Comparison of ENCODE assay signal across 12 cellular contexts in genomic region chr12:53386381-53386780, GRCh38. TPM values are rescaled to one million over a fixed set of nuclear protein-coding genes. Genes with fewer than 3 reads are reported as not detected.
DNase-seq lines count a peak whose midpoint lies in the region; ATAC-seq, FAIRE-seq and TF ChIP-seq lines count a peak whose summit lies in the region.
"Not testable (repeated sequence)": the region's sequence is repeated elsewhere in the genome, so short reads cannot be mapped to it uniquely, and the experiment has no call there.
"Had no signal": no experiment of that assay in that cellular context is flagged by ENCODE, and none has a peak within 500 bp of the region (broad histone marks: within the 10 kb centered on the region; RNA-seq: fewer than 3 reads in every experiment).

No MANE protein-coding gene starts in this region.

- H3K4me2 ChIP-seq in PC-3 (ENCODE audit: low read length) (peak overlapping the region; percentile 84), astrocyte (ENCODE audit: low read length) (peak overlapping the region; percentile 48)

- not testable (repeated sequence) for DNase-seq in CD8-positive, alpha-beta T cell; PC-3; activated CD8-positive, alpha-beta T cell treated with anti-CD3 and anti-CD28 coated beads for 36 hours; astrocyte (ENCODE audit: low read depth); epithelial cell of prostate (ENCODE audit: low read depth, low spot score); progenitor cell of endocrine pancreas (ENCODE audit: low spot score, unreplicated experiment)
- DNase-seq in mesenteric fat pad (ENCODE audit: low spot score) = peak; percentile 1
- peak in 1 of 2 donors; percentile 45 for DNase-seq in tibial artery

- not testable (repeated sequence) for H3K9me3 ChIP-seq in CD8-positive, alpha-beta T cell (ENCODE audit: low read length); PC-3 (ENCODE audit: low read length); astrocyte (ENCODE audit: insufficient read depth, low read depth, low read length); tibial artery

- peaks cover 83% of the 10 kb centered on the region for H3K4me1 ChIP-seq in CD8-positive, alpha-beta T cell (ENCODE audit: insufficient read depth, low read length)
- H3K4me1 ChIP-seq in PC-3 (ENCODE audit: insufficient read depth, low read length) (peaks cover 56% of the 10 kb centered on the region), astrocyte (ENCODE audit: insufficient read depth, low read length) (peaks cover 29% of the 10 kb centered on the region), tibial artery (peaks cover 0 to 100% (median 78%) of the 10 kb centered on the region in 4 donors)

- not testable (repeated sequence) for H3K4me3 ChIP-seq in CD8-positive, alpha-beta T cell (ENCODE audit: low read depth, low read length); astrocyte (ENCODE audit: insufficient read depth, low read depth, low read length)
- H3K4me3 ChIP-seq in PC-3 (ENCODE audit: low read length) = peak overlapping the region; percentile 65
- H3K4me3 ChIP-seq in tibial artery = peak overlapping the region; percentile 9 to 75

- H3K4me3 Mint-ChIP-seq in CD8-positive, alpha-beta T cell = peak overlapping the region; percentile 73
- peak overlapping the region; percentile 52 for H3K4me3 Mint-ChIP-seq in activated CD8-positive, alpha-beta T cell treated with anti-CD3 and anti-CD28 coated beads for 36 hours
- H3K4me3 Mint-ChIP-seq in astrocyte (ENCODE audit: unreplicated experiment) (peak overlapping the region; percentile 82), progenitor cell of endocrine pancreas (ENCODE audit: low read depth) (peak overlapping the region; percentile 53)

- H2AFZ ChIP-seq in PC-3 (ENCODE audit: low read length); astrocyte (ENCODE audit: low read depth, low read length): not testable (repeated sequence)

- H3K4me1 Mint-ChIP-seq in CD8-positive, alpha-beta T cell (ENCODE audit: low read depth) = peaks cover 78% of the 10 kb centered on the region
- H3K4me1 Mint-ChIP-seq in activated CD8-positive, alpha-beta T cell treated with anti-CD3 and anti-CD28 coated beads for 36 hours (ENCODE audit: low read depth) = peaks cover 73% of the 10 kb centered on the region
- H3K4me1 Mint-ChIP-seq in astrocyte (ENCODE audit: low read depth, unreplicated experiment) = peaks cover 46% of the 10 kb centered on the region
- peaks cover 50% of the 10 kb centered on the region for H3K4me1 Mint-ChIP-seq in progenitor cell of endocrine pancreas (ENCODE audit: low read depth)

- not testable (repeated sequence) for FAIRE-seq in astrocyte (lab: Jason Lieb, UNC)

- H3K79me2 ChIP-seq in PC-3 (ENCODE audit: low read length) (peaks cover 97% of the 10 kb centered on the region), astrocyte (ENCODE audit: insufficient read depth, low read length) (peaks cover 89% of the 10 kb centered on the region)

- not testable (repeated sequence) for H3F3A ChIP-seq in PC-3 (ENCODE audit: low read length, unreplicated experiment)

- not testable (repeated sequence) for H3K27me3 ChIP-seq in CD8-positive, alpha-beta T cell (ENCODE audit: insufficient read depth, low read length); PC-3 (ENCODE audit: low read length); astrocyte (ENCODE audit: insufficient read depth, low read length); tibial artery

- H3K9me3 Mint-ChIP-seq in CD8-positive, alpha-beta T cell; activated CD8-positive, alpha-beta T cell treated with anti-CD3 and anti-CD28 coated beads for 36 hours; astrocyte (ENCODE audit: unreplicated experiment); progenitor cell of endocrine pancreas (ENCODE audit: low read depth): not testable (repeated sequence)

- CTCF ChIA-PET in CD8-positive, alpha-beta T cell (lab: Charles Lee) = interaction anchor here (0.7 to 4.1 kb wide), 4 partner anchors 33 to 41 kb away, joined by 3 to 33 read pairs (median 6); partner anchors contain the start of gene AMHR2
- CTCF ChIA-PET in PC-3 (lab: Charles Lee) = interaction anchor here (0.8 kb wide), 1 partner anchor 34 kb away, joined by 3 read pairs; no protein-coding TSS in a partner anchor
- CTCF ChIA-PET in activated CD8-positive, alpha-beta T cell treated with anti-CD3 and anti-CD28 coated beads for 36 hours (lab: Charles Lee) = interaction anchor here (1.5 to 3.3 kb wide), 3 partner anchors 30 to 65 kb away, joined by 4 to 21 read pairs (median 9); partner anchors contain the start of gene AAAS

- not testable (repeated sequence) for TF ChIP-seq CTCF in CD8-positive, alpha-beta T cell (IDR thresholded peaks at IDR 0.05); PC-3 (conservative IDR thresholded peaks at IDR 0.05; ENCODE audit: low read depth, low read length); activated CD8-positive, alpha-beta T cell treated with anti-CD3 and anti-CD28 coated beads for 36 hours (IDR thresholded peaks at IDR 0.05); astrocyte (IDR thresholded peaks at IDR 0.05; ENCODE audit: insufficient read depth, low read depth, low read length); progenitor cell of endocrine pancreas (IDR thresholded peaks at IDR 0.05; ENCODE audit: unreplicated experiment); tibial artery (IDR thresholded peaks at IDR 0.05)

- H3K27ac Mint-ChIP-seq in CD8-positive, alpha-beta T cell = peak overlapping the region; percentile 82
- H3K27ac Mint-ChIP-seq in activated CD8-positive, alpha-beta T cell treated with anti-CD3 and anti-CD28 coated beads for 36 hours = peak overlapping the region; percentile 77
- H3K27ac Mint-ChIP-seq in astrocyte (ENCODE audit: unreplicated experiment) (peak overlapping the region; percentile 62), progenitor cell of endocrine pancreas (peak overlapping the region; percentile 20)

- not testable (repeated sequence) for BruUV-seq in PC-3 (replicated peaks; lab: Mats Ljungman, UMichigan)

- H3K36me3 Mint-ChIP-seq in CD8-positive, alpha-beta T cell = peaks cover 71% of the 10 kb centered on the region
- peaks cover 65% of the 10 kb centered on the region for H3K36me3 Mint-ChIP-seq in activated CD8-positive, alpha-beta T cell treated with anti-CD3 and anti-CD28 coated beads for 36 hours (ENCODE audit: low read depth)
- peaks cover 23% of the 10 kb centered on the region for H3K36me3 Mint-ChIP-seq in astrocyte (ENCODE audit: low read depth, unreplicated experiment)
- H3K36me3 Mint-ChIP-seq in progenitor cell of endocrine pancreas (ENCODE audit: insufficient read depth) = peaks cover 37% of the 10 kb centered on the region

- POLR2A ChIA-PET in CD8-positive, alpha-beta T cell (lab: Charles Lee) = interaction anchor here (0.7 kb wide), 1 partner anchor 307 kb away, joined by 3 read pairs; no protein-coding TSS in a partner anchor
- POLR2A ChIA-PET in PC-3 (lab: Charles Lee; ENCODE audit: unreplicated experiment) = not testable (repeated sequence)
- POLR2A ChIA-PET in activated CD8-positive, alpha-beta T cell treated with anti-CD3 and anti-CD28 coated beads for 36 hours (lab: Charles Lee) = interaction anchor here (0.7 to 1.2 kb wide), 2 partner anchors 10 to 65 kb away, joined by 3 to 5 read pairs; no protein-coding TSS in a partner anchor

- H3K9ac ChIP-seq in PC-3 (ENCODE audit: low read length) = not testable (repeated sequence)
- H3K9ac ChIP-seq in astrocyte (ENCODE audit: low read length) = peak overlapping the region; percentile 4

- H3K27ac ChIP-seq in CD8-positive, alpha-beta T cell (ENCODE audit: low read depth, low read length); PC-3 (ENCODE audit: low read length); astrocyte (ENCODE audit: low read depth, low read length): not testable (repeated sequence)
- H3K27ac ChIP-seq in epithelial cell of prostate = peak overlapping the region; percentile 22
- H3K27ac ChIP-seq in tibial artery = peak overlapping the region in 1 of 2 donors; percentile 54

- H3K27me3 Mint-ChIP-seq in CD8-positive, alpha-beta T cell (ENCODE audit: low read depth); activated CD8-positive, alpha-beta T cell treated with anti-CD3 and anti-CD28 coated beads for 36 hours; astrocyte (ENCODE audit: low read depth, unreplicated experiment); progenitor cell of endocrine pancreas: not testable (repeated sequence)

- H3K36me3 ChIP-seq in CD8-positive, alpha-beta T cell (ENCODE audit: insufficient read depth, low read length) = not testable (repeated sequence)
- H3K36me3 ChIP-seq in PC-3 (ENCODE audit: low read depth, low read length) (peaks cover 21% of the 10 kb centered on the region), astrocyte (ENCODE audit: insufficient read depth, low read length) (peaks cover 17% of the 10 kb centered on the region), tibial artery (peaks cover 36 to 41% (median 39%) of the 10 kb centered on the region in 3 donors)

- H4K20me1 ChIP-seq in PC-3 (ENCODE audit: low read length) = peaks cover 28% of the 10 kb centered on the region
- H4K20me1 ChIP-seq in astrocyte (ENCODE audit: insufficient read depth, low read length) = peaks cover 62% of the 10 kb centered on the region

- ATAC-seq in CD8-positive, alpha-beta T cell; PC-3; activated CD8-positive, alpha-beta T cell treated with anti-CD3 and anti-CD28 coated beads for 36 hours: not testable (repeated sequence)

- intact Hi-C loops in CD8-positive, alpha-beta T cell (cut with DNase I, micrococcal nuclease); PC-3 (cut with micrococcal nuclease); activated CD8-positive, alpha-beta T cell treated with anti-CD3 and anti-CD28 coated beads for 36 hours (cut with micrococcal nuclease); tibial artery (cut with DNase I; ENCODE audit: low total_unique reads): not testable (repeated sequence)

- H3K9me2 ChIP-seq in PC-3 (replicated peaks; ENCODE audit: low read length) = not testable (repeated sequence)

RNA-seq across cellular contexts. Expression of gene SP1, which starts 6.4 kb away (rescaled TPM):
- total RNA-seq in CD8-positive, alpha-beta T cell = 10 to 100 TPM; 33.5 to 33.8 TPM
- 49.7 and 57.6 TPM in 2 replicates for total RNA-seq in PC-3 (2014; rRNA removed)
- 10 to 100 TPM; 67.2 to 70.3 TPM for total RNA-seq in activated CD8-positive, alpha-beta T cell treated with anti-CD3 and anti-CD28 coated beads for 36 hours
- 48.7 and 50.6 TPM in 2 replicates for total RNA-seq in astrocyte
- total RNA-seq in mesenteric fat pad = 60.5 TPM
- total RNA-seq in progenitor cell of endocrine pancreas = 90.5 and 92.6 TPM in 2 replicates

RNA-seq across cellular contexts. Expression of gene AMHR2, which starts 37.3 kb away (rescaled TPM):
- total RNA-seq in CD8-positive, alpha-beta T cell = not detected
- total RNA-seq in PC-3 (2014; rRNA removed) (0.29 TPM in 1 of 2 replicates, not detected in the other), astrocyte (not detected in 2 replicates), mesenteric fat pad (not detected), progenitor cell of endocrine pancreas (35.1 and 35.7 TPM in 2 replicates)
- not detected for total RNA-seq in activated CD8-positive, alpha-beta T cell treated with anti-CD3 and anti-CD28 coated beads for 36 hours
- total RNA-seq: pulmonary artery endothelial cell, Right ventricle myocardium superior had no signal

RNA-seq across cellular contexts. Expression of gene SP7, which starts 50.2 kb away (rescaled TPM):
- total RNA-seq in CD8-positive, alpha-beta T cell = not detected
- not detected in 2 replicates for total RNA-seq in PC-3 (2014; rRNA removed)
- not detected for total RNA-seq in activated CD8-positive, alpha-beta T cell treated with anti-CD3 and anti-CD28 coated beads for 36 hours
- not detected in 2 replicates for total RNA-seq in astrocyte
- total RNA-seq in mesenteric fat pad = not detected
- total RNA-seq in progenitor cell of endocrine pancreas = 0.10 TPM in 1 of 2 replicates, not detected in the other
- total RNA-seq: heart left ventricle, pulmonary artery endothelial cell, Right ventricle myocardium superior, subcutaneous adipose tissue had no signal

RNA-seq across cellular contexts. Expression of gene PRR13, which starts 55.2 kb away (rescaled TPM):
- 100 to 1,000 TPM; 131 to 155 TPM for total RNA-seq in CD8-positive, alpha-beta T cell
- total RNA-seq in PC-3 (2014; rRNA removed) (54.2 and 60.9 TPM in 2 replicates), astrocyte (159 and 190 TPM in 2 replicates), mesenteric fat pad (119 TPM), progenitor cell of endocrine pancreas (101 and 106 TPM in 2 replicates)
- 100 to 1,000 TPM; 167 to 187 TPM for total RNA-seq in activated CD8-positive, alpha-beta T cell treated with anti-CD3 and anti-CD28 coated beads for 36 hours

Comparison
In these comparisons a context has a peak if more than half of its experiments do, and no peak if none do; other contexts are left out.
1. H3K27ac Mint-ChIP-seq: peak in every context shown above with its lines; median percentile 82 in CD8-positive, alpha-beta T cell; 77 in activated CD8-positive, alpha-beta T cell treated with anti-CD3 and anti-CD28 coated beads for 36 hours; 62 in astrocyte; 20 in progenitor cell of endocrine pancreas.
2. RNA of gene AMHR2, which starts 37.3 kb away (total RNA-seq): 35.1 to 35.7 TPM in progenitor cell of endocrine pancreas; 0.29 TPM in PC-3, not detected in CD8-positive, alpha-beta T cell, not detected in activated CD8-positive, alpha-beta T cell treated with anti-CD3 and anti-CD28 coated beads for 36 hours, not detected in astrocyte and not detected in mesenteric fat pad (single experiment); every median in the first group is over 10 times any median in the second.
3. Peak in every context shown above with its lines, with median percentiles within 50 percentile points of each other: H3K4me3 Mint-ChIP-seq.